ENCODE assay signal across 10 cellular contexts in genomic region chr7:27346531-27347260, GRCh38.
A peak's percentile ranks its signal among the peaks of the same experiment; 100 is the strongest.
DNase-seq lines count a peak whose midpoint lies in the region; ATAC-seq, FAIRE-seq and TF ChIP-seq lines count a peak whose summit lies in the region.
"Had no signal": no experiment of that assay in that cellular context is flagged by ENCODE, and none has a peak within 500 bp of the region (broad histone marks: within the 10 kb centered on the region; RNA-seq: fewer than 3 reads in every experiment).

No MANE protein-coding gene starts in this region.

- 1% methylated on average over 10 of the region's 10 CpGs for WGBS in K562 (ENCODE audit: insufficient coverage, low coverage, missing lambda C conversion rate)
- WGBS in mesodermal cell (ENCODE audit: insufficient coverage in 2 of 2), 2 experiments = 54 to 60% methylated on average over 4 of the region's 10 CpGs

- no peaks in the 10 kb centered on the region for H3K9me3 ChIP-seq in AG04450 (ENCODE audit: control insufficient read depth, insufficient read depth, low read length)
- H3K9me3 ChIP-seq in K562 (replicated peaks; ENCODE audit: control insufficient read depth, insufficient read depth, low read depth, low read length) = no peaks in the 10 kb centered on the region
- H3K9me3 ChIP-seq in mesodermal cell (ENCODE audit: control insufficient read depth, low read length) = no peaks in the 10 kb centered on the region

- H4K20me1 ChIP-seq in K562 (replicated peaks; ENCODE audit: control insufficient read depth, insufficient read depth, low read length) = no peaks in the 10 kb centered on the region; the same call in 1 of the 2 replicates

- TF ChIP-seq CTCF in AG04450 (IDR thresholded peaks at IDR 0.05; ENCODE audit: low read depth, low read length) (no peak), K562 (IDR thresholded peaks at IDR 0.05 in 2 of 3, conservative IDR thresholded peaks at IDR 0.05 in 1 of 3; ENCODE audit: insufficient read depth in 2 of 3, low read depth in 1 of 3, low read length in 3 of 3) (no peak), GM13977 (IDR thresholded peaks at IDR 0.05; ENCODE audit: extremely low read depth, insufficient read depth, missing control alignments) (no peak)

- in situ Hi-C loops in K562 (cut with MboI) = no loop called here
- in situ Hi-C loops in GM13977 (cut with MboI; ENCODE audit: low pct_unique_long_range_greater_than_20kb, low sequenced_read_pairs, unreplicated experiment) = no loop called here

- no peak for TF ChIP-seq RAD21 in K562 (CRISPR knock-in tag; conservative IDR thresholded peaks at IDR 0.05 in 1 of 2, IDR thresholded peaks at IDR 0.05 in 1 of 2)

- H3K4me3 ChIP-seq in AG04450 (ENCODE audit: low read depth, low read length) = no peak overlapping the region
- no peak overlapping the region for H3K4me3 ChIP-seq in K562
- no peak overlapping the region for H3K4me3 ChIP-seq in mesodermal cell (ENCODE audit: extremely low read depth, insufficient read depth, low read length, poor library complexity, severe bottlenecking)

- peaks cover 22% of the 10 kb centered on the region for H3K27me3 ChIP-seq in AG04450 (ENCODE audit: control insufficient read depth, insufficient read depth, low read length)
- H3K27me3 ChIP-seq in K562 (ENCODE audit: control insufficient read depth in 2 of 2, insufficient read depth in 2 of 2, low read length in 2 of 2) = peaks cover 14 to 16% of the 10 kb centered on the region in 2 experiments

- intact Hi-C loops in K562 (cut with micrococcal nuclease) = no loop called here

- DNase-seq in AG04450 (ENCODE audit: low read depth, low spot score) (peak; percentile 34), HT-29 (ENCODE audit: low spot score) (peak; percentile 97), K562 (ENCODE audit: extremely low read depth in 1 of 4, low spot score in 3 of 4) (no peak), GM13977 (ENCODE audit: low spot score) (no peak), occipital lobe (lab: John Stamatoyannopoulos, UW) (no peak)
- DNase-seq: activated effector memory CD4-positive, alpha-beta T cell treated with Interleukin-2 at 50 U/mL for 16 hours; NCI-H524 treated with DMSO at 0.1 percent for 48 hours had no signal

- H3K4me1 ChIP-seq in K562 (replicated peaks in 1 of 2; ENCODE audit: control insufficient read depth in 2 of 2, insufficient read depth in 2 of 2, low read length in 2 of 2) (no peaks in the 10 kb centered on the region), mesodermal cell (ENCODE audit: control insufficient read depth, insufficient read depth, low read length, poor library complexity, severe bottlenecking) (no peaks in the 10 kb centered on the region)

- POLR2A ChIA-PET in AG04450 (lab: Yijun Ruan, JAX) (no interaction called here), K562 (lab: Yijun Ruan, JAX) (no interaction called here)

- no peaks in the 10 kb centered on the region for H3K79me2 ChIP-seq in K562 (ENCODE audit: control insufficient read depth, insufficient read depth, low read length)

- no peak overlapping the region for H3K4me2 ChIP-seq in K562 (ENCODE audit: insufficient read depth, low read length)

- no TSS peak for BruUV-seq in K562 (replicated peaks; lab: Mats Ljungman, UMichigan)

- CTCF ChIA-PET in AG04450 (lab: Charles Lee) = no interaction called here
- CTCF ChIA-PET in K562 (lab: Yijun Ruan, JAX; ENCODE audit: low intra/inter-chr PET ratio) = no interaction called here

- no peak for TF ChIP-seq POLR2A in K562 (conservative IDR thresholded peaks at IDR 0.05)

- no peak for FAIRE-seq in K562 (lab: Jason Lieb, UNC)

- H2AFZ ChIP-seq in K562 (ENCODE audit: low read depth, low read length) = no peak overlapping the region

- no peak overlapping the region for H3K27ac ChIP-seq in AG04450 (ENCODE audit: low read depth, low read length)
- no peak overlapping the region for H3K27ac ChIP-seq in K562 (ENCODE audit: extremely low read depth, low read depth, low read length)
- H3K27ac ChIP-seq in mesodermal cell (ENCODE audit: low read depth, low read length, severe bottlenecking) = peak overlapping the region; percentile 76

- H3K36me3 ChIP-seq in K562 (ENCODE audit: control insufficient read depth, insufficient read depth, low read length) (no peaks in the 10 kb centered on the region), mesodermal cell (ENCODE audit: control insufficient read depth, insufficient read depth, low read length) (no peaks in the 10 kb centered on the region)

- no peaks in the 10 kb centered on the region for H3K9me1 ChIP-seq in K562 (ENCODE audit: control insufficient read depth, insufficient read depth, low read length)

- TF ChIP-seq EP300 in K562 (IDR thresholded peaks at IDR 0.05; ENCODE audit: low read length) = no peak

- peak; percentile 39; the same call in 1 of the 3 replicates for ATAC-seq in K562
- no peak for ATAC-seq in HG02763 (IDR thresholded peaks at IDR 0.05; ENCODE audit: unreplicated experiment)
- no peak for ATAC-seq in HG02870 (IDR thresholded peaks at IDR 0.05; ENCODE audit: unreplicated experiment)

- no peak overlapping the region for H3K9ac ChIP-seq in K562 (ENCODE audit: insufficient read depth in 1 of 2, low read depth in 2 of 2, low read length in 2 of 2)

TF ChIP-seq in K562, 482 proteins besides CTCF, POLR2A, EP300 and RAD21:
- TF ChIP-seq ZBTB9 (CRISPR knock-in tag; IDR thresholded peaks at IDR 0.05) = no peak
- no peak for TF ChIP-seq ZFX (CRISPR knock-in tag; IDR thresholded peaks at IDR 0.05)
- TF ChIP-seq ESRRB (CRISPR knock-in tag; IDR thresholded peaks at IDR 0.05; ENCODE audit: borderline replicate concordance) = no peak
- TF ChIP-seq XRCC5 (IDR thresholded peaks at IDR 0.05; ENCODE audit: low read depth, low read length) = no peak
- TF ChIP-seq MEF2D (tag; conservative IDR thresholded peaks at IDR 0.05; ENCODE audit: low read depth) = no peak
- no peak for TF ChIP-seq ZBTB17 (CRISPR knock-in tag; IDR thresholded peaks at IDR 0.05)
- TF ChIP-seq ZNF217 (CRISPR knock-in tag; IDR thresholded peaks at IDR 0.05) = no peak
- TF ChIP-seq THAP12 (CRISPR knock-in tag; IDR thresholded peaks at IDR 0.05) = no peak
- TF ChIP-seq PHB (CRISPR knock-in tag; IDR thresholded peaks at IDR 0.05) = no peak
- no peak for TF ChIP-seq CBFA2T2 (conservative IDR thresholded peaks at IDR 0.05)
- no peak for TF ChIP-seq ZNF232 (CRISPR knock-in tag; IDR thresholded peaks at IDR 0.05)
- no peak for TF ChIP-seq ZNF695 (CRISPR knock-in tag; IDR thresholded peaks at IDR 0.05)

Comparison
In these comparisons a context has a peak if more than half of its experiments do, and no peak if none do; other contexts are left out.
1. DNase-seq: peak in AG04450 (single experiment) and HT-29 (single experiment); none in K562 (0 of 4), GM13977 (single experiment) and occipital lobe (single experiment).